ENCODE assay signal across 24 cellular contexts in the genomic region with DNA sequence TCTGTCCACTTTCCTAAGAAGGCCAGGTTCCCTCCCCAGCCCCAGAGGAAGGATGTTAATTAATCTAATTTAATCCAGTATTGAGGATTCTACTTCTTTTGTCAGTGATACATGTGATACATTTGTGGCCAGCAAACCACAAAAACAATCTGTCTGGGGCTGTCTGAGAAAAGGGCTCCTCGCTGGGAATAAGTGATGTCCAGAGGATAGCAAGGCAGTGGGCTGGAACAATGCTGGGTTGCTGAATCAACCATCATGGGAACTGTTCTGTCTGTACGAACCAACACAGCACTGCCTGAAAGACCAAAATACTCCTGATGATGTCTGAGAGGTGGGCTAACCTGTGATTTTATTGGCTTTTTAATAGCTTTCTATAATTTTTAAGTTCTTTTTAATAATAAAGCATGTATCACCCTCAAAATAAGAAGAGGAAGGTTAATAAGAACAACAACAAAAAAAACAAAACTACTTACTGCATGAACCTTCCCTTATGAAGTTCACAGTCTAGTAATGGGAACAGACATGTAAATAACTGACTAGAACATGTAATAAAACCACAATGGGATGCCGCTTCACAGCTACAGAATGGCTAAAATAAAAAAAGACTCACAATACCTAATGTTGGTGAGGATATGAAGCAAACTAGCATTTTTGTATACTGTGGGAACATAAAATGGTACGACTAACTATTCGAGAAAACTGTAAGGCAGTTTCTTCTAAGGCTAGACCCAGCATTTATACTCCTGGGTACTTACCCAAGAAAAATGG. TPM values are rescaled to one million over a fixed set of nuclear protein-coding genes. Genes with fewer than 3 reads are reported as not detected.
"Had no signal": no experiment of that assay in that cellular context is flagged by ENCODE, and none has a peak within 500 bp of the region (broad histone marks: within the 10 kb centered on the region; RNA-seq: fewer than 3 reads in every experiment).

No MANE protein-coding gene starts in this region.

- H3K27me3 ChIP-seq: ascending aorta, breast epithelium, pancreas, right lobe of liver, stomach, transverse colon had no signal

- H3K27me3 Mint-ChIP-seq: activated CD4-positive, alpha-beta memory T cell treated with anti-CD3 and anti-CD28 coated beads for 36 hours; activated CD8-positive, alpha-beta memory T cell treated with anti-CD3 and anti-CD28 coated beads, Interleukin-2, amount 10 ng/mL, durations not matched to agents 7 days and 5 days; activated naive CD4-positive, alpha-beta T cell treated with anti-CD3 and anti-CD28 coated beads, Interleukin-2, amount 10 ng/mL, durations not matched to agents 7 days and 5 days; central memory CD8-positive, alpha-beta T cell; stimulated activated memory B cell treated with anti-CD40 and anti-IgM and Interleukin-4, amounts not matched to agents 10 μg/mL and 1 μg/mL and 100 μg/mL, for 72 hours; T-cell had no signal

- H3K27ac ChIP-seq: ascending aorta, breast epithelium, coronary artery, left ventricle myocardium inferior, pancreas, right lobe of liver, stomach, transverse colon had no signal

- H3K4me3 Mint-ChIP-seq: activated CD4-positive, alpha-beta memory T cell treated with anti-CD3 and anti-CD28 coated beads for 36 hours; activated CD8-positive, alpha-beta memory T cell treated with anti-CD3 and anti-CD28 coated beads, Interleukin-2, amount 10 ng/mL, durations not matched to agents 7 days and 5 days; activated naive CD4-positive, alpha-beta T cell treated with anti-CD3 and anti-CD28 coated beads, Interleukin-2, amount 10 ng/mL, durations not matched to agents 7 days and 5 days; central memory CD8-positive, alpha-beta T cell; endodermal cell; immature natural killer cell; natural killer cell; stimulated activated memory B cell treated with anti-CD40 and anti-IgM and Interleukin-4, amounts not matched to agents 10 μg/mL and 1 μg/mL and 100 μg/mL, for 72 hours; T-cell had no signal

- DNase-seq: activated CD4-positive, alpha-beta memory T cell treated with anti-CD3 and anti-CD28 coated beads for 36 hours; activated CD4-positive, alpha-beta T cell treated with anti-CD3 and anti-CD28 coated beads for 48 hours; activated CD4-positive, CD25-positive, alpha-beta regulatory T cell; activated CD8-positive, alpha-beta memory T cell treated with anti-CD3 and anti-CD28 coated beads, Interleukin-2, amount 10 ng/mL, durations not matched to agents 7 days and 5 days; activated effector memory CD4-positive, alpha-beta T cell treated with anti-CD3 and anti-CD28 coated beads, Interleukin-2, amount 50 U/mL, for 16 hours; activated naive CD4-positive, alpha-beta T cell treated with anti-CD3 and anti-CD28 coated beads, Interleukin-2, amount 10 ng/mL, durations not matched to agents 7 days and 5 days; activated T-cell treated with anti-CD3 and anti-CD28 coated beads for 4 hours; endodermal cell; immature natural killer cell; left ventricle myocardium inferior; natural killer cell; pancreas; right lobe of liver; small intestine; stimulated activated CD4-positive, alpha-beta T cell treated with anti-CD3 and anti-CD28 coated beads, Interleukin-15, amount 100 ng/mL, for 24 hours; stomach; T-cell; transverse colon had no signal

- H3K4me1 ChIP-seq: ascending aorta, transverse colon had no signal

- H3K27ac Mint-ChIP-seq: activated CD4-positive, alpha-beta memory T cell treated with anti-CD3 and anti-CD28 coated beads for 36 hours; activated CD8-positive, alpha-beta memory T cell treated with anti-CD3 and anti-CD28 coated beads, Interleukin-2, amount 10 ng/mL, durations not matched to agents 7 days and 5 days; activated naive CD4-positive, alpha-beta T cell treated with anti-CD3 and anti-CD28 coated beads, Interleukin-2, amount 10 ng/mL, durations not matched to agents 7 days and 5 days; endodermal cell; immature natural killer cell; natural killer cell; stimulated activated memory B cell treated with anti-CD40 and anti-IgM and Interleukin-4, amounts not matched to agents 10 μg/mL and 1 μg/mL and 100 μg/mL, for 72 hours; T-cell had no signal

- H3K4me3 ChIP-seq: ascending aorta, breast epithelium, coronary artery, left ventricle myocardium inferior, pancreas, right lobe of liver, stomach, transverse colon had no signal

- H3K9me3 Mint-ChIP-seq: activated CD4-positive, alpha-beta memory T cell treated with anti-CD3 and anti-CD28 coated beads for 36 hours; activated naive CD4-positive, alpha-beta T cell treated with anti-CD3 and anti-CD28 coated beads, Interleukin-2, amount 10 ng/mL, durations not matched to agents 7 days and 5 days; central memory CD8-positive, alpha-beta T cell; endodermal cell; immature natural killer cell; natural killer cell; stimulated activated memory B cell treated with anti-CD40 and anti-IgM and Interleukin-4, amounts not matched to agents 10 μg/mL and 1 μg/mL and 100 μg/mL, for 72 hours; T-cell had no signal

- ATAC-seq: activated CD8-positive, alpha-beta memory T cell treated with anti-CD3 and anti-CD28 coated beads, Interleukin-2, amount 10 ng/mL, durations not matched to agents 7 days and 5 days; natural killer cell; pancreas; right lobe of liver; stimulated activated memory B cell treated with anti-CD40 and anti-IgM and Interleukin-4, amounts not matched to agents 10 μg/mL and 1 μg/mL and 100 μg/mL, for 72 hours; T-cell had no signal

- H3K36me3 Mint-ChIP-seq: natural killer cell had no signal

- H3K9me3 ChIP-seq: ascending aorta, breast epithelium, left ventricle myocardium inferior, pancreas, right lobe of liver, stomach, transverse colon had no signal

- H3K36me3 ChIP-seq: ascending aorta, breast epithelium, left ventricle myocardium inferior, pancreas, transverse colon had no signal

RNA-seq across cellular contexts. Expression of a gene that starts 51.8 kb away (rescaled TPM):
- total RNA-seq: activated CD4-positive, alpha-beta memory T cell treated with anti-CD3 and anti-CD28 coated beads for 36 hours; activated CD8-positive, alpha-beta memory T cell treated with anti-CD3 and anti-CD28 coated beads, Interleukin-2, amount 10 ng/mL, durations not matched to agents 7 days and 5 days; ascending aorta; fibroblast of villous mesenchyme; left ventricle myocardium inferior; natural killer cell had no signal
